ENCODE assay signal across 34 cellular contexts in genomic region chr5:130277522-130277921, GRCh38.
"Had no signal": no experiment of that assay in that cellular context is flagged by ENCODE, and none has a peak within 500 bp of the region (broad histone marks: within the 10 kb centered on the region; RNA-seq: fewer than 3 reads in every experiment).

No MANE protein-coding gene starts in this region.

- H3K9me3 ChIP-seq: adrenal gland, body of pancreas, esophagus squamous epithelium, gastroesophageal sphincter had no signal

- H3K27ac ChIP-seq: adrenal gland, body of pancreas, epithelial cell of prostate, esophagus squamous epithelium, gastroesophageal sphincter, WERI-Rb-1 had no signal

- H3K4me3 ChIP-seq: adrenal gland, body of pancreas, esophagus squamous epithelium, gastroesophageal sphincter had no signal

- H3K4me1 Mint-ChIP-seq: activated B cell treated with CpG ODN at 0.5 μM for 24 hours; activated CD4-positive, alpha-beta T cell treated with anti-CD3 and anti-CD28 coated beads, Interleukin-2, amount 10 ng/mL, durations not matched to agents 24 days and 14 days; activated CD8-positive, alpha-beta memory T cell treated with anti-CD3 and anti-CD28 coated beads, Interleukin-2, amount 10 ng/mL, durations not matched to agents 7 days and 5 days; activated naive CD4-positive, alpha-beta T cell treated with anti-CD3 and anti-CD28 coated beads, Interleukin-2, amount 50 U/mL, for 24 hours; activated naive CD8-positive, alpha-beta T cell treated with anti-CD3 and anti-CD28 coated beads for 36 hours; activated naive CD8-positive, alpha-beta T cell treated with anti-CD3 and anti-CD28 coated beads, Interleukin-2, amount 50 U/mL, for 24 hours; T-helper 17 cell had no signal

- H3K36me3 ChIP-seq: adrenal gland, esophagus squamous epithelium, gastroesophageal sphincter, WERI-Rb-1 had no signal

- H3K27ac Mint-ChIP-seq: activated B cell treated with CpG ODN at 0.5 μM for 24 hours; activated CD4-positive, alpha-beta memory T cell treated with anti-CD3 and anti-CD28 coated beads for 36 hours; activated CD4-positive, alpha-beta T cell treated with anti-CD3 and anti-CD28 coated beads, Interleukin-2, amount 10 ng/mL, durations not matched to agents 24 days and 14 days; activated CD8-positive, alpha-beta memory T cell treated with anti-CD3 and anti-CD28 coated beads, Interleukin-2, amount 10 ng/mL, durations not matched to agents 7 days and 5 days; activated CD8-positive, alpha-beta T cell treated with anti-CD3 and anti-CD28 coated beads, Interleukin-2, amount 10 ng/mL, durations not matched to agents 7 days and 5 days; activated naive CD4-positive, alpha-beta T cell treated with anti-CD3 and anti-CD28 coated beads for 36 hours; activated naive CD4-positive, alpha-beta T cell treated with anti-CD3 and anti-CD28 coated beads, Interleukin-2, amount 50 U/mL, for 24 hours; activated naive CD8-positive, alpha-beta T cell treated with anti-CD3 and anti-CD28 coated beads for 36 hours; activated naive CD8-positive, alpha-beta T cell treated with anti-CD3 and anti-CD28 coated beads, Interleukin-2, amount 50 U/mL, for 24 hours; activated T-helper 1 cell treated with anti-CD3 and anti-CD28 coated beads, Interleukin-12 subunit alpha, Interleukin-12 subunit beta, Interleukin-2, Interleukin-4 antibody, amounts not matched to agents 30 ng/mL and 10 ng/mL and 1 ng/mL, durations not matched to agents 14 hours and 24 hours and 36 hours; activated T-helper 2 cell treated with anti-CD3 and anti-CD28 coated beads, Interferon-gamma antibody, Interleukin-2, Interleukin-4, amounts not matched to agents 10 μg/mL and 5 μg/mL and 100 μg/mL, durations not matched to agents 14 hours and 24 hours and 36 hours; effector memory CD8-positive, alpha-beta T cell; T-helper 2 cell treated with Interferon-gamma antibody and Interleukin-4, amounts not matched to agents 5 μg/mL and 100 μg/mL, for 36 hours had no signal

- H3K4me1 ChIP-seq: esophagus squamous epithelium, gastroesophageal sphincter had no signal

- H3K4me3 Mint-ChIP-seq: activated B cell treated with CpG ODN at 0.5 μM for 24 hours; activated CD4-positive, alpha-beta memory T cell treated with anti-CD3 and anti-CD28 coated beads for 36 hours; activated CD4-positive, alpha-beta T cell treated with anti-CD3 and anti-CD28 coated beads, Interleukin-2, amount 10 ng/mL, durations not matched to agents 24 days and 14 days; activated CD8-positive, alpha-beta memory T cell treated with anti-CD3 and anti-CD28 coated beads, Interleukin-2, amount 10 ng/mL, durations not matched to agents 7 days and 5 days; activated CD8-positive, alpha-beta T cell treated with anti-CD3 and anti-CD28 coated beads, Interleukin-2, amount 10 ng/mL, durations not matched to agents 7 days and 5 days; activated naive CD4-positive, alpha-beta T cell treated with anti-CD3 and anti-CD28 coated beads for 36 hours; activated naive CD4-positive, alpha-beta T cell treated with anti-CD3 and anti-CD28 coated beads, Interleukin-2, amount 50 U/mL, for 24 hours; activated naive CD8-positive, alpha-beta T cell treated with anti-CD3 and anti-CD28 coated beads for 36 hours; activated naive CD8-positive, alpha-beta T cell treated with anti-CD3 and anti-CD28 coated beads, Interleukin-2, amount 50 U/mL, for 24 hours; activated T-helper 1 cell treated with anti-CD3 and anti-CD28 coated beads, Interleukin-12 subunit alpha, Interleukin-12 subunit beta, Interleukin-2, Interleukin-4 antibody, amounts not matched to agents 30 ng/mL and 10 ng/mL and 1 ng/mL, durations not matched to agents 14 hours and 24 hours and 36 hours; effector memory CD8-positive, alpha-beta T cell; T-helper 17 cell; T-helper 2 cell treated with Interferon-gamma antibody and Interleukin-4, amounts not matched to agents 5 μg/mL and 100 μg/mL, for 36 hours had no signal

- H3K36me3 Mint-ChIP-seq: activated CD4-positive, alpha-beta memory T cell treated with anti-CD3 and anti-CD28 coated beads for 36 hours; activated CD8-positive, alpha-beta memory T cell treated with anti-CD3 and anti-CD28 coated beads, Interleukin-2, amount 10 ng/mL, durations not matched to agents 7 days and 5 days; activated naive CD4-positive, alpha-beta T cell treated with anti-CD3 and anti-CD28 coated beads, Interleukin-2, amount 50 U/mL, for 24 hours; activated naive CD8-positive, alpha-beta T cell treated with anti-CD3 and anti-CD28 coated beads for 36 hours had no signal

- ATAC-seq: activated CD4-positive, CD25-positive, alpha-beta regulatory T cell treated with anti-CD3 and anti-CD28 coated beads, Interleukin-2, amount 50 U/mL, for 24 hours; activated CD8-positive, alpha-beta memory T cell treated with anti-CD3 and anti-CD28 coated beads, Interleukin-2, amount 10 ng/mL, durations not matched to agents 7 days and 5 days; activated CD8-positive, alpha-beta T cell treated with anti-CD3 and anti-CD28 coated beads, Interleukin-2, amount 10 ng/mL, durations not matched to agents 7 days and 5 days; activated naive CD8-positive, alpha-beta T cell treated with anti-CD3 and anti-CD28 coated beads, Interleukin-2, amount 50 U/mL, for 24 hours; body of pancreas; effector memory CD8-positive, alpha-beta T cell; gastroesophageal sphincter; T-helper 17 cell had no signal

- H3K27me3 ChIP-seq: adrenal gland, body of pancreas, esophagus squamous epithelium, gastroesophageal sphincter had no signal

- DNase-seq: activated B cell treated with CpG ODN at 0.5 μM for 24 hours; activated CD4-positive, alpha-beta memory T cell treated with anti-CD3 and anti-CD28 coated beads for 36 hours; activated CD4-positive, alpha-beta T cell treated with anti-CD3 and anti-CD28 coated beads, Interleukin-2, amount 10 ng/mL, durations not matched to agents 24 days and 14 days; activated CD8-positive, alpha-beta memory T cell treated with anti-CD3 and anti-CD28 coated beads, Interleukin-2, amount 10 ng/mL, durations not matched to agents 7 days and 5 days; activated CD8-positive, alpha-beta memory T cell treated with anti-CD3 and anti-CD28 coated beads, Interleukin-2, amount 50 U/mL, for 4 hours; activated CD8-positive, alpha-beta T cell treated with anti-CD3 and anti-CD28 coated beads, Interleukin-2, amount 10 ng/mL, durations not matched to agents 7 days and 5 days; activated effector memory CD4-positive, alpha-beta T cell treated with anti-CD3 and anti-CD28 coated beads, Interleukin-2, amount 50 U/mL, for 16 hours; activated naive CD4-positive, alpha-beta T cell treated with anti-CD3 and anti-CD28 coated beads for 36 hours; activated naive CD8-positive, alpha-beta T cell treated with anti-CD3 and anti-CD28 coated beads for 36 hours; activated naive CD8-positive, alpha-beta T cell treated with anti-CD3 and anti-CD28 coated beads, Interleukin-2, amount 50 U/mL, for 24 hours; activated T-cell treated with anti-CD3 and anti-CD28 coated beads, Interleukin-2, amount 50 U/mL, for 1 hour; activated T-cell treated with anti-CD3 and anti-CD28 coated beads, Interleukin-2, amount 50 U/mL, for 48 hours; adrenal gland; amygdala; aorta; body of pancreas; caudate nucleus; cortex of kidney; dermis blood vessel endothelial cell; effector CD4-positive, alpha-beta T cell; effector memory CD8-positive, alpha-beta T cell; esophagus squamous epithelium; foreskin melanocyte; T-helper 1 cell; T-helper 17 cell; T1000; WERI-Rb-1 had no signal

- H3K9me3 Mint-ChIP-seq: activated B cell treated with CpG ODN at 0.5 μM for 24 hours; activated CD4-positive, alpha-beta memory T cell treated with anti-CD3 and anti-CD28 coated beads for 36 hours; activated CD4-positive, alpha-beta T cell treated with anti-CD3 and anti-CD28 coated beads, Interleukin-2, amount 10 ng/mL, durations not matched to agents 24 days and 14 days; activated naive CD4-positive, alpha-beta T cell treated with anti-CD3 and anti-CD28 coated beads for 36 hours; activated naive CD4-positive, alpha-beta T cell treated with anti-CD3 and anti-CD28 coated beads, Interleukin-2, amount 50 U/mL, for 24 hours; activated naive CD8-positive, alpha-beta T cell treated with anti-CD3 and anti-CD28 coated beads for 36 hours; activated naive CD8-positive, alpha-beta T cell treated with anti-CD3 and anti-CD28 coated beads, Interleukin-2, amount 50 U/mL, for 24 hours; activated T-helper 1 cell treated with anti-CD3 and anti-CD28 coated beads, Interleukin-12 subunit alpha, Interleukin-12 subunit beta, Interleukin-2, Interleukin-4 antibody, amounts not matched to agents 30 ng/mL and 10 ng/mL and 1 ng/mL, durations not matched to agents 14 hours and 24 hours and 36 hours; activated T-helper 2 cell treated with anti-CD3 and anti-CD28 coated beads, Interferon-gamma antibody, Interleukin-2, Interleukin-4, amounts not matched to agents 10 μg/mL and 5 μg/mL and 100 μg/mL, durations not matched to agents 14 hours and 24 hours and 36 hours; T-helper 2 cell treated with Interferon-gamma antibody and Interleukin-4, amounts not matched to agents 5 μg/mL and 100 μg/mL, for 36 hours had no signal
